In genomic region chr6:168994966-168995365, GRCh38 we compare ENCODE assay signal across 18 cellular contexts.
"Had no signal": no experiment of that assay in that cellular context is flagged by ENCODE, and none has a peak within 500 bp of the region (broad histone marks: within the 10 kb centered on the region; RNA-seq: fewer than 3 reads in every experiment).

No MANE protein-coding gene starts in this region.

- H3K27ac ChIP-seq: gastrocnemius medialis, parathyroid adenoma, right lobe of liver, upper lobe of right lung had no signal

- H3K4me3 Mint-ChIP-seq: activated CD4-positive, alpha-beta memory T cell treated with anti-CD3 and anti-CD28 coated beads, Interleukin-2, amount 10 ng/mL, durations not matched to agents 7 days and 5 days; activated CD4-positive, alpha-beta T cell treated with anti-CD3 and anti-CD28 coated beads, Interleukin-2, amount 10 ng/mL, durations not matched to agents 24 days and 14 days; activated naive CD4-positive, alpha-beta T cell treated with anti-CD3 and anti-CD28 coated beads for 36 hours; activated naive CD8-positive, alpha-beta T cell treated with anti-CD3 and anti-CD28 coated beads, Interleukin-2, amount 10 ng/mL, durations not matched to agents 7 days and 5 days; activated T-cell treated with anti-CD3 and anti-CD28 coated beads, Interleukin-2, amount 50 U/mL, for 72 hours; dendritic cell treated with granulocyte-macrophage colony-stimulating factor and Interleukin-4, amounts not matched to agents 40 ng/mL and 50 ng/mL, for 4 days; nephron; stimulated activated effector memory CD8-positive, alpha-beta T cell treated with anti-CD3 and anti-CD28 coated beads, Interleukin-12 subunit alpha, Interleukin-12 subunit beta, amount 100 ng/mL, for 72 hours had no signal

- H3K27me3 Mint-ChIP-seq: activated CD4-positive, alpha-beta memory T cell treated with anti-CD3 and anti-CD28 coated beads, Interleukin-2, amount 10 ng/mL, durations not matched to agents 7 days and 5 days; activated CD4-positive, alpha-beta T cell treated with anti-CD3 and anti-CD28 coated beads, Interleukin-2, amount 10 ng/mL, durations not matched to agents 24 days and 14 days; activated naive CD8-positive, alpha-beta T cell treated with anti-CD3 and anti-CD28 coated beads, Interleukin-2, amount 10 ng/mL, durations not matched to agents 7 days and 5 days; dendritic cell treated with granulocyte-macrophage colony-stimulating factor and Interleukin-4, amounts not matched to agents 40 ng/mL and 50 ng/mL, for 4 days had no signal

- H3K9me3 Mint-ChIP-seq: activated CD4-positive, alpha-beta memory T cell treated with anti-CD3 and anti-CD28 coated beads, Interleukin-2, amount 10 ng/mL, durations not matched to agents 7 days and 5 days; activated CD4-positive, alpha-beta T cell treated with anti-CD3 and anti-CD28 coated beads, Interleukin-2, amount 10 ng/mL, durations not matched to agents 24 days and 14 days; activated naive CD4-positive, alpha-beta T cell treated with anti-CD3 and anti-CD28 coated beads for 36 hours; activated naive CD8-positive, alpha-beta T cell treated with anti-CD3 and anti-CD28 coated beads, Interleukin-2, amount 10 ng/mL, durations not matched to agents 7 days and 5 days; activated T-cell treated with anti-CD3 and anti-CD28 coated beads, Interleukin-2, amount 50 U/mL, for 72 hours; dendritic cell treated with granulocyte-macrophage colony-stimulating factor and Interleukin-4, amounts not matched to agents 40 ng/mL and 50 ng/mL, for 4 days; nephron; stimulated activated effector memory CD8-positive, alpha-beta T cell treated with anti-CD3 and anti-CD28 coated beads, Interleukin-12 subunit alpha, Interleukin-12 subunit beta, amount 100 ng/mL, for 72 hours had no signal

- H3K4me1 Mint-ChIP-seq: activated CD4-positive, alpha-beta memory T cell treated with anti-CD3 and anti-CD28 coated beads, Interleukin-2, amount 10 ng/mL, durations not matched to agents 7 days and 5 days; activated CD4-positive, alpha-beta T cell treated with anti-CD3 and anti-CD28 coated beads, Interleukin-2, amount 10 ng/mL, durations not matched to agents 24 days and 14 days; activated naive CD8-positive, alpha-beta T cell treated with anti-CD3 and anti-CD28 coated beads, Interleukin-2, amount 10 ng/mL, durations not matched to agents 7 days and 5 days; stimulated activated effector memory CD8-positive, alpha-beta T cell treated with anti-CD3 and anti-CD28 coated beads, Interleukin-12 subunit alpha, Interleukin-12 subunit beta, amount 100 ng/mL, for 72 hours had no signal

- H3K4me1 ChIP-seq: gastrocnemius medialis, right lobe of liver, upper lobe of right lung had no signal

- H3K27me3 ChIP-seq: gastrocnemius medialis, right lobe of liver, upper lobe of right lung had no signal

- H3K36me3 Mint-ChIP-seq: activated naive CD8-positive, alpha-beta T cell treated with anti-CD3 and anti-CD28 coated beads, Interleukin-2, amount 10 ng/mL, durations not matched to agents 7 days and 5 days; stimulated activated effector memory CD8-positive, alpha-beta T cell treated with anti-CD3 and anti-CD28 coated beads, Interleukin-12 subunit alpha, Interleukin-12 subunit beta, amount 100 ng/mL, for 72 hours had no signal

- DNase-seq: activated CD4-positive, alpha-beta memory T cell treated with anti-CD3 and anti-CD28 coated beads, Interleukin-2, amount 10 ng/mL, durations not matched to agents 7 days and 5 days; activated effector memory CD4-positive, alpha-beta T cell treated with Interleukin-2 at 50 U/mL for 16 hours; activated naive CD4-positive, alpha-beta T cell treated with anti-CD3 and anti-CD28 coated beads for 36 hours; activated naive CD8-positive, alpha-beta T cell treated with anti-CD3 and anti-CD28 coated beads, Interleukin-2, amount 10 ng/mL, durations not matched to agents 7 days and 5 days; activated T-cell treated with anti-CD3 and anti-CD28 coated beads, Interleukin-2, amount 50 U/mL, for 72 hours; amygdala; effector CD4-positive, alpha-beta T cell; gastrocnemius medialis; hypothalamus; right lobe of liver; small intestine; stimulated activated CD4-positive, alpha-beta T cell treated with anti-CD3 and anti-CD28 coated beads, Interleukin-2, amount 100 ng/mL, for 24 hours; upper lobe of right lung had no signal

- H3K9me3 ChIP-seq: gastrocnemius medialis, right lobe of liver, upper lobe of right lung had no signal

- ATAC-seq: activated T-cell treated with anti-CD3 and anti-CD28 coated beads, Interleukin-2, amount 50 U/mL, for 72 hours; gastrocnemius medialis; right lobe of liver had no signal

- H3K4me3 ChIP-seq: gastrocnemius medialis, right lobe of liver, upper lobe of right lung had no signal

- H3K27ac Mint-ChIP-seq: activated CD4-positive, alpha-beta memory T cell treated with anti-CD3 and anti-CD28 coated beads, Interleukin-2, amount 10 ng/mL, durations not matched to agents 7 days and 5 days; activated CD4-positive, alpha-beta T cell treated with anti-CD3 and anti-CD28 coated beads, Interleukin-2, amount 10 ng/mL, durations not matched to agents 24 days and 14 days; activated naive CD4-positive, alpha-beta T cell treated with anti-CD3 and anti-CD28 coated beads for 36 hours; activated naive CD8-positive, alpha-beta T cell treated with anti-CD3 and anti-CD28 coated beads, Interleukin-2, amount 10 ng/mL, durations not matched to agents 7 days and 5 days; activated T-cell treated with anti-CD3 and anti-CD28 coated beads, Interleukin-2, amount 50 U/mL, for 72 hours; dendritic cell treated with granulocyte-macrophage colony-stimulating factor and Interleukin-4, amounts not matched to agents 40 ng/mL and 50 ng/mL, for 4 days; stimulated activated effector memory CD8-positive, alpha-beta T cell treated with anti-CD3 and anti-CD28 coated beads, Interleukin-12 subunit alpha, Interleukin-12 subunit beta, amount 100 ng/mL, for 72 hours had no signal

- H3K36me3 ChIP-seq: gastrocnemius medialis, right lobe of liver, upper lobe of right lung had no signal
